10 cellular contexts compared by ENCODE assay signal in the genomic region with DNA sequence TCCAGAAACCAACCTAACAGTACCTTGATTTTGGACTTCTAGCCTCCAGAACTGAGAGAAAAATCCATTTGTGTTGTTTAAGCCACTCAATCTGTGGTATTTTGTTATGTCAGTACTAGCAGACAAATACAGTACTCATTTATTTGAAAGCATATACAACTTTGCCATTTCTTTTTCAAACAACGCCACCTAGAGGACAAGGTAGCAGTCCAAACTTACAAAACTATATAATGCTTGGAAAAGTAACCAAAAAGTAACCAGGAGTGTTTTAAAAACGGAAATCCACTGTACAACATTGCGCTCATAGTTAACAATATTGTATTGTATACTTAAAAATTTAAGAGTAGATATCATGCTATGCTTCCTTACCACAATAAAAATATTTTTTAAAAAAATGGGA. TPM values are rescaled to one million over a fixed set of nuclear protein-coding genes. Genes with fewer than 3 reads are reported as not detected.
A peak's percentile ranks its signal among the peaks of the same experiment; 100 is the strongest.
DNase-seq lines count a peak whose midpoint lies in the region; ATAC-seq, FAIRE-seq and TF ChIP-seq lines count a peak whose summit lies in the region.
"Had no signal": no experiment of that assay in that cellular context is flagged by ENCODE, and none has a peak within 500 bp of the region (broad histone marks: within the 10 kb centered on the region; RNA-seq: fewer than 3 reads in every experiment).

No MANE protein-coding gene starts in this region.

- no peaks in the 10 kb centered on the region for H3K4me1 ChIP-seq in small intestine (ENCODE audit: control insufficient read depth in 2 of 2, insufficient read depth in 1 of 2, low read depth in 1 of 2, low read length in 1 of 2)

- no peaks in the 10 kb centered on the region for H3K27me3 ChIP-seq in small intestine (ENCODE audit: control insufficient read depth in 2 of 2, insufficient read depth in 2 of 2, low read length in 2 of 2)

- H3K9me3 ChIP-seq in small intestine (ENCODE audit: control insufficient read depth, low read depth) = no peaks in the 10 kb centered on the region

- DNase-seq in NCI-H2196 (lab: John Stamatoyannopoulos, UW; ENCODE audit: unreplicated experiment) (peak; percentile 2), NCI-H2196 treated with DMSO at 0.1 percent for 48 hours (lab: John Stamatoyannopoulos, UW; ENCODE audit: unreplicated experiment) (no peak), NCI-H460 (ENCODE audit: extremely low read depth, low read depth) (peak; percentile 22), epithelial cell of esophagus (ENCODE audit: low read depth) (peak; percentile 32), small intestine (peak; percentile 1), NK-92 (lab: John Stamatoyannopoulos, UW; ENCODE audit: unreplicated experiment) (no peak), dedifferentiated amniotic fluid mesenchymal stem cell (ENCODE audit: extremely low spot score) (no peak)
- DNase-seq: effector memory CD8-positive, alpha-beta T cell had no signal

- FAIRE-seq in small intestine (lab: Jason Lieb, UNC) = no peak

- 23 to 46% (median 31%) methylated on average over 3 of the region's 3 CpGs for WGBS in small intestine, 3 donors

- H3K27ac ChIP-seq in small intestine (ENCODE audit: low read depth in 1 of 2, low read length in 1 of 2) = no peak overlapping the region

- no peak for ATAC-seq in HG03025 (IDR thresholded peaks at IDR 0.05; ENCODE audit: low FRiP score, unreplicated experiment)
- ATAC-seq: effector memory CD8-positive, alpha-beta T cell had no signal

- no peaks in the 10 kb centered on the region for H3K36me3 ChIP-seq in small intestine (ENCODE audit: control insufficient read depth in 2 of 2, insufficient read depth in 2 of 2, low read length in 2 of 2)

- H3K4me3 ChIP-seq in epithelial cell of esophagus (ENCODE audit: low read length) (no peak overlapping the region), small intestine (ENCODE audit: low read depth in 1 of 2, low read length in 2 of 2) (no peak overlapping the region)

- TF ChIP-seq CTCF in epithelial cell of esophagus (IDR thresholded peaks at IDR 0.05; ENCODE audit: insufficient read depth, low read depth, low read length, missing control alignments) = peak; percentile 46

RNA-seq across cellular contexts. Expression of a gene that starts 37.0 kb away (rescaled TPM):
- total RNA-seq in NCI-H460 (2014; rRNA removed; shearing (Covaris generic)) = 50.3 and 55.3 TPM in 2 replicates
- polyA plus RNA-seq in NCI-H460 (2014; cell fraction: nucleus; rRNA removed) = 18.9 and 29.0 TPM in 2 replicates
- polyA plus RNA-seq in small intestine = 10 to 100 TPM in 1 of 3 donors, 1 to 10 TPM in 1, under 1 TPM in 1; 0.67 to 13.5 (median 1.6) TPM
- total RNA-seq: CD4-positive, CD25-positive, alpha-beta regulatory T cell had no signal
- polyA plus RNA-seq: CD4-positive, CD25-positive, alpha-beta regulatory T cell had no signal

Comparison
In these comparisons a context has a peak if more than half of its experiments do, and no peak if none do; other contexts are left out.
1. DNase-seq: peak in NCI-H2196 (single experiment), NCI-H460 (single experiment), epithelial cell of esophagus (single experiment) and small intestine (single experiment); none in NCI-H2196 treated with DMSO at 0.1 percent for 48 hours (single experiment), NK-92 (single experiment) and dedifferentiated amniotic fluid mesenchymal stem cell (single experiment).